ENCODE assay signal across 25 cellular contexts in the genomic region with DNA sequence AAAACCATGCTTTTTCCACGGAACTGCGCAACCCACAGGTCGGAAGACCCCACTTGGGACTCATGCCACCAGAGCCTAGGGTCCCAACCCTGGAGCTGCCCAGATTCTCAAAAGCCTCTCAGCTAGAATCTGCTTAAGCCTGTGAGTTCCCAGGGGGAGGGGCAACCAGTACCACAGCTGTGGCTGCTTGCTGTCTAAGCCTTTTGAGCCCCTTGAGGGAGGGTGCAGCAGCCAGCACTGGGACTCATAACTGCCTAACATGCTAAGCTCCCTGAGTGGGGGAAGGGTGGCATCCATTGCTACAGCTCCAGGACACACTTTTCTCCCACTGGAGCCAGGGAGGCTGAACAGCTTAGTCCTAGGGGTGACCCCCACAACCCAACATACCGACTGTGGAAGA.
"Had no signal": no experiment of that assay in that cellular context is flagged by ENCODE, and none has a peak within 500 bp of the region (broad histone marks: within the 10 kb centered on the region; RNA-seq: fewer than 3 reads in every experiment).

No MANE protein-coding gene starts in this region.

- H3K9me3 ChIP-seq: ascending aorta, SJSA1, SK-N-SH had no signal

- ATAC-seq: activated CD4-positive, alpha-beta T cell treated with anti-CD3 and anti-CD28 coated beads for 36 hours; activated CD4-positive, CD25-positive, alpha-beta regulatory T cell treated with anti-CD3 and anti-CD28 coated beads, Interleukin-2, amount 50 U/mL, for 24 hours; activated CD8-positive, alpha-beta T cell treated with anti-CD3 and anti-CD28 coated beads, Interleukin-2, amount 10 ng/mL, durations not matched to agents 7 days and 5 days; K562; Panc1; WTC11 had no signal

- H3K27ac ChIP-seq: ascending aorta, cardiac muscle cell, SJSA1 had no signal

- H3K27me3 ChIP-seq: ascending aorta, cardiac muscle cell, SJSA1 had no signal

- H3K4me1 ChIP-seq: ascending aorta, SJSA1 had no signal

- H3K4me3 ChIP-seq: ascending aorta, cardiac muscle cell, K562, SJSA1 had no signal

- H3K9ac ChIP-seq: SK-N-SH had no signal

- H3K4me2 ChIP-seq: SK-N-SH had no signal

- H3K36me3 ChIP-seq: ascending aorta, cardiac muscle cell, SJSA1 had no signal

- DNase-seq: activated CD4-positive, alpha-beta T cell treated with anti-CD3 and anti-CD28 coated beads for 36 hours; activated CD4-positive, alpha-beta T cell treated with anti-CD3 and anti-CD28 coated beads, Interleukin-2, amount 10 ng/mL, durations not matched to agents 7 days and 5 days; activated CD4-positive, alpha-beta T cell treated with anti-CD3 and anti-CD28 coated beads, Interleukin-2, amount 50 U/mL, for 48 hours; activated CD8-positive, alpha-beta T cell treated with anti-CD3 and anti-CD28 coated beads, Interleukin-2, amount 10 ng/mL, durations not matched to agents 7 days and 5 days; activated effector memory CD4-positive, alpha-beta T cell treated with Interleukin-2 at 50 U/mL for 16 hours; activated naive CD4-positive, alpha-beta T cell treated with anti-CD3 and anti-CD28 coated beads, Interleukin-2, amount 10 ng/mL, durations not matched to agents 7 days and 5 days; activated T-cell treated with anti-CD3 and anti-CD28 coated beads, Interleukin-2, amount 50 U/mL, for 48 hours; amniotic stem cell; NCI-H1092 treated with DMSO at 0.1 percent for 48 hours; NCI-H1417 treated with DMSO at 0.1 percent for 48 hours; NCI-H1694; NCI-H1930; NCI-H2081 treated with DMSO at 0.1 percent for 48 hours; NCI-H226; NCI-H526 treated with DMSO at 0.1 percent for 48 hours; NCI-H774; SHP77; SK-N-SH had no signal
